In genomic region chr7:44132039-44132438, GRCh38 we compare ENCODE assay signal across 1 cellular context.
TF ChIP-seq lines count a peak whose summit lies in the region.

No MANE protein-coding gene starts in this region.

TF ChIP-seq in H1, 55 proteins besides CTCF, POLR2A, EP300 and RAD21:
- no peak for TF ChIP-seq ATF2 (IDR thresholded peaks at IDR 0.05; ENCODE audit: low read length)
